In genomic region chr12:93711502-93711901, GRCh38 we compare ENCODE assay signal across 8 cellular contexts. TPM values are rescaled to one million over a fixed set of nuclear protein-coding genes. Genes with fewer than 3 reads are reported as not detected.
DNase-seq lines count a peak whose midpoint lies in the region; ATAC-seq and TF ChIP-seq lines count a peak whose summit lies in the region.
"Not testable (repeated sequence)": the region's sequence is repeated elsewhere in the genome, so short reads cannot be mapped to it uniquely, and the experiment has no call there.

No MANE protein-coding gene starts in this region.

- not testable (repeated sequence) for TF ChIP-seq EP300 in esophagus muscularis mucosa (IDR thresholded peaks at IDR 0.05); stomach (IDR thresholded peaks at IDR 0.05)

- WGBS in H9 (ENCODE audit: extremely low coverage, insufficient read length, low lambda C conversion rate) = no CpG with 5 or more reads among the region's 1 CpG
- 100% methylated on average over 1 of the region's 1 CpG for WGBS in esophagus muscularis mucosa
- WGBS in stomach, 5 donors = 92 to 100% (median 100%) methylated on average over 1 of the region's 1 CpG
- 96% methylated on average over 1 of the region's 1 CpG for WGBS in aorta, 2 donors

- H3K4ac ChIP-seq in H9 (ENCODE audit: low read depth, low read length) = not testable (repeated sequence)

- H3K23me2 ChIP-seq in H9 (ENCODE audit: insufficient read length, low read depth, low read length, poor library complexity, severe bottlenecking) = not testable (repeated sequence)

- H3K79me1 ChIP-seq in H9 (ENCODE audit: insufficient read depth, low read depth, low read length, poor library complexity, severe bottlenecking) = not testable (repeated sequence)

- not testable (repeated sequence) for H3K14ac ChIP-seq in H9 (ENCODE audit: insufficient read depth, low read length)

- not testable (repeated sequence) for H2BK15ac ChIP-seq in H9 (ENCODE audit: low read depth, low read length)

- H2AFZ ChIP-seq in H9 (ENCODE audit: low read length) = not testable (repeated sequence)

- not testable (repeated sequence) for H3K4me2 ChIP-seq in H9 (ENCODE audit: insufficient read depth, insufficient read length, low read length)

- H4K5ac ChIP-seq in H9 (ENCODE audit: insufficient read length, low read depth, low read length) = not testable (repeated sequence)

- ATAC-seq in left ventricle myocardium superior (peak; percentile 26), aorta (ENCODE audit: low FRiP score) (peak; percentile 47)

- H2BK20ac ChIP-seq in H9 (ENCODE audit: low read depth, low read length, poor library complexity, severe bottlenecking) = not testable (repeated sequence)

- not testable (repeated sequence) for H2AK5ac ChIP-seq in H9 (ENCODE audit: insufficient read length, low read length)

- H3K36me3 ChIP-seq in esophagus muscularis mucosa; rectal smooth muscle tissue (ENCODE audit: control insufficient read depth, insufficient read depth, low read length); stomach; tibial artery; aorta (ENCODE audit: control insufficient read depth in 1 of 2, insufficient read depth in 2 of 2, low read length in 1 of 2): not testable (repeated sequence)

- not testable (repeated sequence) for H3K27me3 Mint-ChIP-seq in H9 (ENCODE audit: low read depth); nephron progenitor cell (ENCODE audit: low read depth, poor library complexity)

- H3K23ac ChIP-seq in H9 (ENCODE audit: insufficient read length, low read depth, low read length) = not testable (repeated sequence)

- H3K4me1 ChIP-seq in H9 (ENCODE audit: insufficient read depth, low read length); rectal smooth muscle tissue (ENCODE audit: control insufficient read depth, insufficient read depth, low read length); aorta (ENCODE audit: control insufficient read depth in 1 of 2, insufficient read depth in 2 of 2, low read length in 2 of 2): not testable (repeated sequence)
- H3K4me1 ChIP-seq in esophagus muscularis mucosa (peaks cover 22 to 41% (median 31%) of the 10 kb centered on the region in 4 donors), stomach (peaks cover 0 to 32% (median 8%) of the 10 kb centered on the region in 4 donors), tibial artery (peaks cover 0 to 45% (median 9%) of the 10 kb centered on the region in 4 donors)

- not testable (repeated sequence) for H3K27me3 ChIP-seq in H9 (ENCODE audit: insufficient read depth, low read length); esophagus muscularis mucosa; rectal smooth muscle tissue (ENCODE audit: control insufficient read depth, insufficient read depth, low read length); stomach; tibial artery; aorta (ENCODE audit: control insufficient read depth in 1 of 2, insufficient read depth in 2 of 2, low read length in 1 of 2)

- not testable (repeated sequence) for H4K91ac ChIP-seq in H9 (ENCODE audit: insufficient read length, low read depth, low read length)

- H4K20me1 ChIP-seq in H9 (ENCODE audit: control insufficient read depth, insufficient read depth, insufficient read length) = not testable (repeated sequence)

- not testable (repeated sequence) for H3K4me3 ChIP-seq in esophagus muscularis mucosa; rectal smooth muscle tissue (ENCODE audit: low read length); stomach; tibial artery; aorta (ENCODE audit: low read length in 2 of 2)

- H3K36me3 Mint-ChIP-seq in H9 (ENCODE audit: insufficient read depth in 1 of 3, low read depth in 3 of 3) (peaks cover 9 to 19% (median 19%) of the 10 kb centered on the region in 3 experiments), nephron progenitor cell (ENCODE audit: low read depth) (peaks cover 13% of the 10 kb centered on the region)

- not testable (repeated sequence) for H3K9ac ChIP-seq in H9 (ENCODE audit: extremely low read depth, insufficient read length, low read length); rectal smooth muscle tissue (ENCODE audit: low read length)

- H3K9me3 ChIP-seq in H9 (ENCODE audit: control insufficient read depth, low read depth, low read length); aorta (ENCODE audit: control insufficient read depth, low read length): not testable (repeated sequence)
- peaks cover 0 to 15% (median 10%) of the 10 kb centered on the region in 4 donors for H3K9me3 ChIP-seq in esophagus muscularis mucosa
- peaks cover 0 to 16% (median 14%) of the 10 kb centered on the region in 4 donors for H3K9me3 ChIP-seq in stomach
- peaks cover 0 to 13% (median 8%) of the 10 kb centered on the region in 3 donors for H3K9me3 ChIP-seq in tibial artery

- H3K27ac ChIP-seq in H9 (ENCODE audit: insufficient read length, low read depth, low read length) = not testable (repeated sequence)
- peak overlapping the region in 3 of 4 donors; percentile 46 to 69 (median 62) for H3K27ac ChIP-seq in esophagus muscularis mucosa (replicated peaks in 1 of 4)
- peak overlapping the region; percentile 14 for H3K27ac ChIP-seq in rectal smooth muscle tissue (ENCODE audit: low read depth, low read length)
- peak overlapping the region in 3 of 5 donors; percentile 7 to 67 (median 19) for H3K27ac ChIP-seq in stomach
- peak overlapping the region; percentile 50 to 62 for H3K27ac ChIP-seq in tibial artery
- H3K27ac ChIP-seq in aorta (ENCODE audit: low read depth in 1 of 2, low read length in 2 of 2) = peak overlapping the region in 1 of 2 donors; percentile 68

- not testable (repeated sequence) for TF ChIP-seq CTCF in H9 (conservative IDR thresholded peaks at IDR 0.05); esophagus muscularis mucosa (IDR thresholded peaks at IDR 0.05); nephron progenitor cell (IDR thresholded peaks at IDR 0.05); stomach (IDR thresholded peaks at IDR 0.05); tibial artery (IDR thresholded peaks at IDR 0.05)

- not testable (repeated sequence) for H3K79me2 ChIP-seq in H9 (ENCODE audit: insufficient read depth, low read length)

- H3T11ph ChIP-seq in H9 (ENCODE audit: low read length) = not testable (repeated sequence)

- H3K18ac ChIP-seq in H9 (ENCODE audit: insufficient read length, low read depth, low read length) = not testable (repeated sequence)

- H3K4me1 Mint-ChIP-seq in H9 = peaks cover 18 to 19% of the 10 kb centered on the region in 2 experiments
- peaks cover 32% of the 10 kb centered on the region for H3K4me1 Mint-ChIP-seq in nephron progenitor cell

- not testable (repeated sequence) for H2BK5ac ChIP-seq in H9 (ENCODE audit: insufficient read length, low read length)

- not testable (repeated sequence) for H3K56ac ChIP-seq in H9 (ENCODE audit: insufficient read length, low read depth, low read length)

- TF ChIP-seq POLR2A in esophagus muscularis mucosa (IDR thresholded peaks at IDR 0.05; ENCODE audit: low read depth); stomach (IDR thresholded peaks at IDR 0.05): not testable (repeated sequence)

- not testable (repeated sequence) for H2BK120ac ChIP-seq in H9 (ENCODE audit: low read depth, low read length, poor library complexity, severe bottlenecking)

- H2BK12ac ChIP-seq in H9 (ENCODE audit: insufficient read length, low read depth, low read length) = not testable (repeated sequence)

- intact Hi-C loops in esophagus muscularis mucosa (cut with DNase I); left ventricle myocardium superior (cut with micrococcal nuclease); stomach (cut with DNase I; ENCODE audit: low total_unique reads); tibial artery (cut with DNase I; ENCODE audit: low total_unique reads); aorta (cut with DNase I): not testable (repeated sequence)

- H3K4me3 Mint-ChIP-seq in H9, nephron progenitor cell: not testable (repeated sequence)

- H3K27ac Mint-ChIP-seq in H9 (peak overlapping the region in 2 of 3 experiments; percentile 12 to 40; a peak in 1 of 7 replicates), nephron progenitor cell (peak overlapping the region; percentile 8)

- H4K8ac ChIP-seq in H9 (replicated peaks; ENCODE audit: insufficient read length, low read depth, low read length) = not testable (repeated sequence)

- not testable (repeated sequence) for DNase-seq in H9; esophagus muscularis mucosa (ENCODE audit: extremely low spot score); left ventricle myocardium superior; nephron progenitor cell; stomach; tibial artery; aorta

- H3K9me3 Mint-ChIP-seq in H9 (peaks cover 13 to 17% of the 10 kb centered on the region in 2 experiments), nephron progenitor cell (peaks cover 25% of the 10 kb centered on the region)

RNA-seq across cellular contexts. Expression of gene CRADD, which starts 34.3 kb away (rescaled TPM):
- 7.6 and 8.1 TPM in 2 replicates for total RNA-seq in H9 (2021)
- 10 to 100 TPM; 23.5 to 35.3 (median 26.1) TPM for total RNA-seq in esophagus muscularis mucosa
- 30.4 TPM for total RNA-seq in left ventricle myocardium superior
- total RNA-seq in stomach = 10 to 100 TPM in 4 of 5 donors, 1 to 10 TPM in 1; 2.3 to 30.9 (median 18.7) TPM
- 10 to 100 TPM in 2 of 3 donors, 1 to 10 TPM in 1; 9.6 to 20.5 (median 13.0) TPM for polyA plus RNA-seq in stomach
- total RNA-seq in aorta = 10 to 100 TPM; 19.5 to 20.5 TPM
- 10 to 100 TPM; 16.9 to 33.4 TPM for polyA plus RNA-seq in aorta
